In genomic region chr3:143751643-143752178, GRCh38 we compare ENCODE assay signal across 1 cellular context.
TF ChIP-seq lines count a peak whose summit lies in the region.

No MANE protein-coding gene starts in this region.

TF ChIP-seq in GM23338, 12 proteins besides CTCF, POLR2A, EP300 and RAD21 (continued from another document):
- TF ChIP-seq ZNF462 (CRISPR knock-in tag; IDR thresholded peaks at IDR 0.05) (no peak), CREB1 (CRISPR knock-in tag; IDR thresholded peaks at IDR 0.05; ENCODE audit: low read depth) (no peak), ETS1 (IDR thresholded peaks at IDR 0.05) (no peak), EZH2phosphoT487 (IDR thresholded peaks at IDR 0.05; ENCODE audit: unreplicated experiment) (no peak), ZNF331 (CRISPR knock-in tag; IDR thresholded peaks at IDR 0.05; ENCODE audit: low read depth) (no peak), REST (IDR thresholded peaks at IDR 0.05; ENCODE audit: unreplicated experiment) (no peak), STAT1 (IDR thresholded peaks at IDR 0.05; ENCODE audit: unreplicated experiment) (no peak), NANOG (IDR thresholded peaks at IDR 0.05; ENCODE audit: borderline replicate concordance) (no peak)
TF ChIP-seq in GM23338: peak in this region for 0.
